Comparison of ENCODE assay signal across 11 cellular contexts in genomic region chr11:19628018-19628417, GRCh38.
DNase-seq lines count a peak whose midpoint lies in the region; ATAC-seq and TF ChIP-seq lines count a peak whose summit lies in the region.
"Had no signal": no experiment of that assay in that cellular context is flagged by ENCODE, and none has a peak within 500 bp of the region (broad histone marks: within the 10 kb centered on the region; RNA-seq: fewer than 3 reads in every experiment).

No MANE protein-coding gene starts in this region.

- H3K4me3 Mint-ChIP-seq in activated T-cell treated with anti-CD3 and anti-CD28 coated beads, Interleukin-2, amount 50 U/mL, for 24 hours = no peak overlapping the region

- H3K4me1 ChIP-seq in upper lobe of left lung = peaks cover 0 to 23% (median 8%) of the 10 kb centered on the region in 4 donors

- no peaks in the 10 kb centered on the region for H3K4me1 Mint-ChIP-seq in activated T-cell treated with anti-CD3 and anti-CD28 coated beads, Interleukin-2, amount 50 U/mL, for 24 hours (ENCODE audit: low read depth)

- ATAC-seq in upper lobe of left lung (ENCODE audit: low FRiP score in 2 of 2) = peak; percentile 71 to 85

- intact Hi-C loops in lower leg skin (cut with DNase I; ENCODE audit: low total_unique reads) = no loop called here

- no peaks in the 10 kb centered on the region for H3K36me3 ChIP-seq in upper lobe of left lung

- no peaks in the 10 kb centered on the region for H3K36me3 Mint-ChIP-seq in activated T-cell treated with anti-CD3 and anti-CD28 coated beads, Interleukin-2, amount 50 U/mL, for 24 hours (ENCODE audit: low read depth)

- H3K27ac ChIP-seq in upper lobe of left lung = peak overlapping the region; percentile 48 to 74 (median 67)
- H3K27ac ChIP-seq: PC-9 had no signal

- no peaks in the 10 kb centered on the region for H3K27me3 ChIP-seq in upper lobe of left lung

- no peak overlapping the region for H3K27ac Mint-ChIP-seq in activated T-cell treated with anti-CD3 and anti-CD28 coated beads, Interleukin-2, amount 50 U/mL, for 24 hours
- H3K27ac Mint-ChIP-seq: activated T-helper 2 cell treated with anti-CD3 and anti-CD28 coated beads, Interferon-gamma antibody, Interleukin-2, Interleukin-4, amounts not matched to agents 10 μg/mL and 5 μg/mL and 100 μg/mL, durations not matched to agents 14 hours and 24 hours and 36 hours had no signal

- peak; percentile 36 to 92 (median 69) for TF ChIP-seq EP300 in upper lobe of left lung (IDR thresholded peaks at IDR 0.05)

- H3K9me3 Mint-ChIP-seq in activated T-cell treated with anti-CD3 and anti-CD28 coated beads, Interleukin-2, amount 50 U/mL, for 24 hours = peaks cover 6% of the 10 kb centered on the region
- H3K9me3 Mint-ChIP-seq: activated T-helper 2 cell treated with anti-CD3 and anti-CD28 coated beads, Interferon-gamma antibody, Interleukin-2, Interleukin-4, amounts not matched to agents 10 μg/mL and 5 μg/mL and 100 μg/mL, durations not matched to agents 14 hours and 24 hours and 36 hours had no signal

- H3K4me3 ChIP-seq in LNCaP clone FGC (ENCODE audit: low read depth, low read length) (no peak overlapping the region), lower leg skin (ENCODE audit: low read depth, poor library complexity, severe bottlenecking) (no peak overlapping the region), upper lobe of left lung (no peak overlapping the region)
- H3K4me3 ChIP-seq: PC-9, skin epidermis had no signal

- no peaks in the 10 kb centered on the region for H3K9me3 ChIP-seq in upper lobe of left lung

- TF ChIP-seq CTCF in LNCaP clone FGC (IDR thresholded peaks at IDR 0.05; ENCODE audit: control insufficient read depth, extremely low read depth, insufficient read depth) (no peak), lower leg skin (IDR thresholded peaks at IDR 0.05) (no peak), upper lobe of left lung (IDR thresholded peaks at IDR 0.05) (peak in 1 of 6 experiments; percentile 29)

- WGBS in lower leg skin, 2 donors = 29 to 43% methylated on average over 5 of the region's 5 CpGs
- WGBS in upper lobe of left lung, 2 donors = 64 to 71% methylated on average over 5 of the region's 5 CpGs

- no peak for TF ChIP-seq POLR2A in lower leg skin (IDR thresholded peaks at IDR 0.05)
- TF ChIP-seq POLR2A in upper lobe of left lung (IDR thresholded peaks at IDR 0.05) = no peak

- peaks cover 22% of the 10 kb centered on the region for H3K27me3 Mint-ChIP-seq in activated T-cell treated with anti-CD3 and anti-CD28 coated beads, Interleukin-2, amount 50 U/mL, for 24 hours

- peak; percentile 13 for DNase-seq in LNCaP clone FGC (ENCODE audit: low read depth)
- DNase-seq in epidermal melanocyte (ENCODE audit: insufficient read length, low spot score) = peak; percentile 50
- peak; percentile 88 to 95 for DNase-seq in lower leg skin (ENCODE audit: low spot score in 2 of 2)
- DNase-seq in upper lobe of left lung = peak; percentile 27 to 30
- no peak for DNase-seq in NCI-H1417 treated with DMSO at 0.1 percent for 48 hours (lab: John Stamatoyannopoulos, UW)
- DNase-seq in activated T-cell treated with anti-CD3 and anti-CD28 coated beads, Interleukin-2, amount 50 U/mL, for 24 hours = no peak
- no peak for DNase-seq in HPDE6-E6E7 (ENCODE audit: extremely low spot score)
- DNase-seq in NCI-H1694 (lab: John Stamatoyannopoulos, UW) = no peak
- DNase-seq: PC-9 had no signal

Comparison
In these comparisons a context has a peak if more than half of its experiments do, and no peak if none do; other contexts are left out.
1. DNase-seq: peak in LNCaP clone FGC (single experiment), epidermal melanocyte (single experiment), lower leg skin (2 of 2) and upper lobe of left lung (2 of 2); none in NCI-H1417 treated with DMSO at 0.1 percent for 48 hours (single experiment), activated T-cell treated with anti-CD3 and anti-CD28 coated beads, Interleukin-2, amount 50 U/mL, for 24 hours (single experiment), HPDE6-E6E7 (single experiment) and NCI-H1694 (single experiment).